10 cellular contexts compared by ENCODE assay signal in the genomic region with DNA sequence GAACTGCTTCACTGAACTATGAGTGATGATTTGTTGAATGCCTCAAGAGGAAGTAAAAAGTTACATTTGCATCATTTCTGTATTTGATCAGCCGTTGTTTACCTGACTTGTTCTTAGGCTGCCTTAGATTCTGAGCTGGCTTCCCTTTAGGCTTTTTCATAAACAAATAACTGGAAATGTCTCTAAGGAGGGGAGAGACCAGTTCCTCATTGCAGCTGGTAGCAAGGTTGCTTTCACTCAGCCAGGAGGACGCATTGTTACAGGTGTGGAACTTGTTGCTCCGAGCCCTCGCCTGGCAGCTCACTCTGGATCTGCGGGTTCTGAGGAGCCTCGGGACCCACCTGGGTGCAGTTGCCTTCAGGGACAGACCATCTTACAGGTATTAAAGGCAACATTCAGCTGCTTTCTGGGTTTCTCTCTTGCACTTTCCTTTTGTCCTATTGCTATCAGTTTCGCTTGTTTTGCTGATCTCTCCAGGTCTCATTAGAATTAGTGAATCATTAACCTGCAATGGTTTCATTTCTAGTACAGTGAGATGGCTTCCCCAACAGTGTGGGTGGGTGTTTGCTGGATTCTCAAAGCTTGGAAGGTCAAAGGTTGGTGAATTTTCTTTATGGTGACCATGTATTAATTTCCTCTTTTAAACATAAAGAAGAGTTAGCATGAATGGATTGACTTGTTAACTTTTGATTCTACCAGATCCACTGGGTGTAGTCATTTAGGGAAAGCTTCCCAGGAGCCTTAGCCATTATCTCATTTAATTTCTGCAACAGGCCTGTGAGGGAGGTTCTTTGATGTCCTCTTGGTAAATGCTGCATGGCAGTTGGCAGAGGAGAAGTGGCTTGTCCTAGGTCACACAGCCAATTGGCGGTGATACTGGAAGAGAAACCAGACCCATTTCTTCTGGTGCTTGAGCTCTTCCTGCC. TPM values are rescaled to one million over a fixed set of nuclear protein-coding genes. Genes with fewer than 3 reads are reported as not detected.
A peak's percentile ranks its signal among the peaks of the same experiment; 100 is the strongest.
DNase-seq lines count a peak whose midpoint lies in the region; ATAC-seq and TF ChIP-seq lines count a peak whose summit lies in the region.
"Had no signal": no experiment of that assay in that cellular context is flagged by ENCODE, and none has a peak within 500 bp of the region (broad histone marks: within the 10 kb centered on the region; RNA-seq: fewer than 3 reads in every experiment).

A gene with protein sequence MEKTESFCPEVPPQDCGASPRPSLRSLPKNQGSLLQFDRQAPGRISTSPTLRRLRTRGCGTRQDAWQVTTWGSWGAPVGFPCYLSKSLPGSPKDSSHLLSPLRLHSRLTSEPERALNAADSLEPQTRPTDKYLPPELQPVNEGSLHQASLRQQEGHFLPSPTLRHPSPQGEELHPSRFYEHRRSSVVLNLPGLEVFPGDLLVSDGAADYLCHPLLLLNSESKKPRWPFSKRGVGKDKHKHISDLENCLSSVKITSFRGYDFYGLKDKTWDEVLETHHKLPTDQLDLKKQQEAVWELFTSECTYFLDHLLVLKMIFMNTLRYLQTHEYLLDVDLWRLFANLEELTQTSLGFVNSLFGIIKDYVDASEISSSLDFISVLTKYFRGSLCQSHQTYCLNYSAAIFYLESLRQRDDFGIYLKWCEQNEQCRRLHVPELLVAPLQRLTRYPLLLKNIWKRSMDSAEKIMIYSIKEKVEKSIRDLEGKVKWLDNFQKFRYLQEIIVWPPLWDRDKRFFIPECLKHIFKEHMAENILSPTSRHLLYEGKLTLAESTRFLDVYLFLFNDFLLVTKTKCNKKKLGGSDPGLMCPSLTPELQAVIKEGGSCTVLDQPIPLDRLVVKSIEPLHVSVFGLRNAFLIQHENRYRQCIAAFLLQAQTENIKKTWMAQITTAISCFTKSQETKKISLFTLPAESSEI (plus strand): TSS at position 236 of the 926 bp plus-strand sequence. CDS start 3,643 bp downstream, outside the sequence.

- H3K4me1 ChIP-seq in mammary epithelial cell (ENCODE audit: insufficient read depth, low read length) (no peaks in the 10 kb centered on the region), prostate gland (replicated peaks) (no peaks in the 10 kb centered on the region), neuronal stem cell (ENCODE audit: control insufficient read depth in 2 of 2, insufficient read depth in 1 of 2, low read depth in 1 of 2, low read length in 2 of 2) (no peaks in the 10 kb centered on the region), HAP-1 (peaks cover 4% of the 10 kb centered on the region; the same call in 1 of the 2 replicates)
- H3K4me1 ChIP-seq: BLaER1 had no signal

- H2BK15ac ChIP-seq in neuronal stem cell (ENCODE audit: low read length): no peak within 1 kb of the TSS

- H4K91ac ChIP-seq in neuronal stem cell (ENCODE audit: low read depth, low read length, poor library complexity): no peak within 1 kb of the TSS

- no peak within 1 kb of the TSS for H2BK5ac ChIP-seq in neuronal stem cell (ENCODE audit: low read length)

- H3K4me3 Mint-ChIP-seq in naive thymus-derived CD8-positive, alpha-beta T cell: peak within 1 kb of the TSS in 1 of 10 donors; percentile 8

- in situ Hi-C loops in mammary epithelial cell (cut with MboI; ENCODE audit: low sequenced_read_pairs in 2 of 2): no loop called here
- in situ Hi-C loops in HAP-1 (cut with MboI; ENCODE audit: low sequenced_read_pairs): no loop called here

- H3K9me3 Mint-ChIP-seq in naive thymus-derived CD8-positive, alpha-beta T cell: peaks cover 0 to 2% (median 0%) of the 10 kb centered on the region in 9 donors

- peak; percentile 53 for TF ChIP-seq POLR2A in GM19099 (IDR thresholded peaks at IDR 0.05; ENCODE audit: extremely low read depth, insufficient read length, low read depth)
- no peak for TF ChIP-seq POLR2A in prostate gland (IDR thresholded peaks at IDR 0.05)

- no peak within 1 kb of the TSS for H3K23ac ChIP-seq in neuronal stem cell (ENCODE audit: low read depth, low read length, poor library complexity)

- 40% methylated on average over 7 of the region's 8 CpGs for WGBS in mammary epithelial cell (ENCODE audit: low coverage, missing lambda C conversion rate)
- 47% methylated on average over 8 of the region's 8 CpGs for WGBS in prostate gland
- no CpG with 5 or more reads among the region's 8 CpGs for WGBS in neuronal stem cell (ENCODE audit: extremely low coverage in 2 of 2, insufficient read length in 2 of 2, insufficient replicate concordance in 1 of 2), 2 donors

- H3K27me3 ChIP-seq in mammary epithelial cell (ENCODE audit: insufficient read depth, low read length): no peaks in the 10 kb centered on the region
- H3K27me3 ChIP-seq in prostate gland (replicated peaks; ENCODE audit: insufficient read depth): no peaks in the 10 kb centered on the region
- H3K27me3 ChIP-seq in neuronal stem cell (ENCODE audit: control insufficient read depth in 3 of 3, insufficient read depth in 3 of 3, low read depth in 1 of 3, low read length in 3 of 3): no peaks in the 10 kb centered on the region
- H3K27me3 ChIP-seq in HAP-1 (ENCODE audit: low read depth): no peaks in the 10 kb centered on the region
- H3K27me3 ChIP-seq: BLaER1 had no signal

- no peak within 1 kb of the TSS for H2BK120ac ChIP-seq in neuronal stem cell (ENCODE audit: low read depth, low read length)

- no peak within 1 kb of the TSS for H2BK12ac ChIP-seq in neuronal stem cell (ENCODE audit: low read length)

- ATAC-seq in HG03066 (IDR thresholded peaks at IDR 0.05; ENCODE audit: low read depth, unreplicated experiment): peak; percentile 90
- no peak for ATAC-seq in naive thymus-derived CD8-positive, alpha-beta T cell

- intact Hi-C loops in mammary epithelial cell (cut with micrococcal nuclease) (no loop called here), prostate gland (cut with DNase I) (no loop called here)

- H3K14ac ChIP-seq in neuronal stem cell (ENCODE audit: low read length): no peak within 1 kb of the TSS

- H3K27ac ChIP-seq in 22Rv1: peak within 1 kb of the TSS; percentile 82
- no peak within 1 kb of the TSS for H3K27ac ChIP-seq in mammary epithelial cell (ENCODE audit: insufficient read depth, low read depth, low read length)
- no peak within 1 kb of the TSS for H3K27ac ChIP-seq in prostate gland
- H3K27ac ChIP-seq in neuronal stem cell (replicated peaks; ENCODE audit: low read length): no peak within 1 kb of the TSS
- H3K27ac ChIP-seq: BLaER1 had no signal

- H3K36me3 ChIP-seq in mammary epithelial cell (ENCODE audit: insufficient read depth, low read length) (no peaks in the 10 kb centered on the region), prostate gland (no peaks in the 10 kb centered on the region), neuronal stem cell (replicated peaks in 1 of 2; ENCODE audit: control insufficient read depth in 2 of 2, insufficient read depth in 2 of 2, low read length in 2 of 2) (no peaks in the 10 kb centered on the region), HAP-1 (replicated peaks) (no peaks in the 10 kb centered on the region)
- H3K36me3 ChIP-seq: BLaER1 had no signal

- POLR2A ChIA-PET in naive thymus-derived CD8-positive, alpha-beta T cell (lab: Charles Lee): no interaction called here

- peaks cover 0 to 4% (median 0%) of the 10 kb centered on the region in 5 donors for H3K27me3 Mint-ChIP-seq in naive thymus-derived CD8-positive, alpha-beta T cell

- H4K20me1 ChIP-seq in mammary epithelial cell (ENCODE audit: insufficient read depth, low read length): no peaks in the 10 kb centered on the region
- H4K20me1 ChIP-seq: BLaER1 had no signal

- H2AFZ ChIP-seq in mammary epithelial cell (ENCODE audit: low read depth, low read length): peak within 1 kb of the TSS; percentile 4
- H2AFZ ChIP-seq in neuronal stem cell (ENCODE audit: low read length): no peak within 1 kb of the TSS

- dilution Hi-C loops in mammary epithelial cell (cut with HindIII; ENCODE audit: low sequenced_read_pairs): no loop called here

- no peaks in the 10 kb centered on the region for H3K79me1 ChIP-seq in neuronal stem cell (ENCODE audit: low read depth, low read length)

- no peak within 1 kb of the TSS for H3K18ac ChIP-seq in neuronal stem cell (ENCODE audit: low read length)

- H3K36me3 Mint-ChIP-seq in naive thymus-derived CD8-positive, alpha-beta T cell: peaks cover 0 to 4% (median 0%) of the 10 kb centered on the region in 3 donors

- no peak within 1 kb of the TSS for H4K8ac ChIP-seq in neuronal stem cell (ENCODE audit: low read depth, low read length)

- H3K4me3 ChIP-seq in mammary epithelial cell (replicated peaks in 1 of 3; ENCODE audit: insufficient read depth in 1 of 3, low read depth in 2 of 3, low read length in 3 of 3) (no peak within 1 kb of the TSS), prostate gland (no peak within 1 kb of the TSS), neuronal stem cell (ENCODE audit: low read length in 2 of 2) (no peak within 1 kb of the TSS), HAP-1 (no peak within 1 kb of the TSS)
- H3K4me3 ChIP-seq: BLaER1 had no signal

- no TSS peak for BruUV-seq in mammary epithelial cell (replicated peaks; lab: Mats Ljungman, UMichigan)

- no peak within 1 kb of the TSS for H2AK5ac ChIP-seq in neuronal stem cell (ENCODE audit: low read depth, low read length)

- H3K4me2 ChIP-seq in mammary epithelial cell (ENCODE audit: insufficient read depth, low read depth, low read length) (no peak within 1 kb of the TSS), neuronal stem cell (ENCODE audit: insufficient read depth, low read length, poor library complexity, severe bottlenecking) (no peak within 1 kb of the TSS)
- H3K4me2 ChIP-seq: BLaER1 had no signal

- no peaks in the 10 kb centered on the region for H3K79me2 ChIP-seq in mammary epithelial cell (ENCODE audit: insufficient read depth, low read length)

- DNase-seq in mammary epithelial cell (no peak), prostate gland (ENCODE audit: low spot score) (no peak), neuronal stem cell (ENCODE audit: low spot score) (no peak), HAP-1 (ENCODE audit: low spot score in 2 of 2) (no peak)
- no peak for DNase-seq in naive thymus-derived CD8-positive, alpha-beta T cell
- DNase-seq: SIG-M5 had no signal

- TF ChIP-seq CTCF in 22Rv1 (IDR thresholded peaks at IDR 0.05): no peak
- no peak for TF ChIP-seq CTCF in mammary epithelial cell (conservative IDR thresholded peaks at IDR 0.05 in 1 of 2, IDR thresholded peaks at IDR 0.05 in 1 of 2; ENCODE audit: extremely low read depth in 1 of 2, insufficient read depth in 1 of 2, low read depth in 1 of 2, low read length in 2 of 2)
- TF ChIP-seq CTCF in prostate gland (IDR thresholded peaks at IDR 0.05): no peak

- peak within 1 kb of the TSS in 1 of 10 donors; percentile 38 for H3K27ac Mint-ChIP-seq in naive thymus-derived CD8-positive, alpha-beta T cell

- CTCF ChIA-PET in mammary epithelial cell (lab: Charles Lee; ENCODE audit: low non-redundant PET): no interaction called here

- peaks cover 4 to 10% (median 7%) of the 10 kb centered on the region in 4 donors for H3K4me1 Mint-ChIP-seq in naive thymus-derived CD8-positive, alpha-beta T cell

- H3K9me3 ChIP-seq in mammary epithelial cell (replicated peaks; ENCODE audit: insufficient read depth, low read length): no peaks in the 10 kb centered on the region
- H3K9me3 ChIP-seq in prostate gland: no peaks in the 10 kb centered on the region
- H3K9me3 ChIP-seq in neuronal stem cell (replicated peaks in 1 of 2; ENCODE audit: control insufficient read depth in 2 of 2, insufficient read depth in 1 of 2, low read depth in 1 of 2, low read length in 2 of 2): no peaks in the 10 kb centered on the region
- H3K9me3 ChIP-seq in HAP-1: no peaks in the 10 kb centered on the region

- H3K4ac ChIP-seq in neuronal stem cell (ENCODE audit: low read length): no peak within 1 kb of the TSS

- H3K9ac ChIP-seq in mammary epithelial cell (ENCODE audit: insufficient read depth, low read length): no peak within 1 kb of the TSS
- no peak within 1 kb of the TSS for H3K9ac ChIP-seq in neuronal stem cell (ENCODE audit: low read depth, low read length, poor library complexity)
- H3K9ac ChIP-seq: BLaER1 had no signal

RNA-seq across cellular contexts. Expression of the gene that starts here (rescaled TPM):
- not detected for total RNA-seq in mammary epithelial cell
- polyA plus RNA-seq in mammary epithelial cell: not detected
- polyA minus RNA-seq in mammary epithelial cell: not detected
- not detected for total RNA-seq in naive thymus-derived CD8-positive, alpha-beta T cell
- not detected for polyA plus RNA-seq in naive thymus-derived CD8-positive, alpha-beta T cell
- 1 to 10 TPM in 1 of 2 donors, under 1 TPM in 1; 0.50 to 1.4 TPM for total RNA-seq in prostate gland
- not detected for polyA plus RNA-seq in neuronal stem cell (2013, experiment 1 of 2)
- not detected for polyA plus RNA-seq in neuronal stem cell (2013, experiment 2 of 2)
